Comparison of ENCODE assay signal across 21 cellular contexts in genomic region chr2:179354296-179354695, GRCh38.
DNase-seq lines count a peak whose midpoint lies in the region; ATAC-seq and TF ChIP-seq lines count a peak whose summit lies in the region.
"Had no signal": no experiment of that assay in that cellular context is flagged by ENCODE, and none has a peak within 500 bp of the region (broad histone marks: within the 10 kb centered on the region; RNA-seq: fewer than 3 reads in every experiment).

No MANE protein-coding gene starts in this region.

- no peak overlapping the region for H3K4ac ChIP-seq in H9 (ENCODE audit: low read depth, low read length)

- H3K18ac ChIP-seq in H9 (ENCODE audit: insufficient read length, low read depth, low read length), result no peak overlapping the region

- no peak overlapping the region for H3K27ac ChIP-seq in H9 (ENCODE audit: insufficient read length, low read depth, low read length)
- H3K27ac ChIP-seq: BLaER1 had no signal

- peaks cover 5 to 10% of the 10 kb centered on the region in 2 experiments for H3K4me1 Mint-ChIP-seq in H9
- no peaks in the 10 kb centered on the region for H3K4me1 Mint-ChIP-seq in activated CD8-positive, alpha-beta T cell treated with anti-CD3 and anti-CD28 coated beads, Interleukin-2, amount 10 ng/mL, durations not matched to agents 7 days and 5 days (ENCODE audit: low read depth)
- H3K4me1 Mint-ChIP-seq: CD4-positive, alpha-beta memory T cell; CD4-positive, CD25-positive, alpha-beta regulatory T cell; CD8-positive, alpha-beta memory T cell had no signal

- no peak for TF ChIP-seq CTCF in H9 (conservative IDR thresholded peaks at IDR 0.05)

- no peak overlapping the region for H3K14ac ChIP-seq in H9 (ENCODE audit: insufficient read depth, low read length)

- H3K79me2 ChIP-seq in H9 (ENCODE audit: insufficient read depth, low read length), result no peaks in the 10 kb centered on the region

- peak overlapping the region in 2 of 3 experiments; percentile 41 to 47; a peak in 2 of 7 replicates for H3K27ac Mint-ChIP-seq in H9
- H3K27ac Mint-ChIP-seq in activated CD8-positive, alpha-beta T cell treated with anti-CD3 and anti-CD28 coated beads, Interleukin-2, amount 10 ng/mL, durations not matched to agents 7 days and 5 days, result no peak overlapping the region
- H3K27ac Mint-ChIP-seq: CD14-positive monocyte; CD4-positive, alpha-beta memory T cell; CD4-positive, CD25-positive, alpha-beta regulatory T cell; CD8-positive, alpha-beta memory T cell had no signal

- no peak overlapping the region for H4K5ac ChIP-seq in H9 (ENCODE audit: insufficient read length, low read depth, low read length)

- H3K9me3 Mint-ChIP-seq in H9, result no peaks in the 10 kb centered on the region
- no peaks in the 10 kb centered on the region for H3K9me3 Mint-ChIP-seq in activated CD8-positive, alpha-beta T cell treated with anti-CD3 and anti-CD28 coated beads, Interleukin-2, amount 10 ng/mL, durations not matched to agents 7 days and 5 days (ENCODE audit: insufficient read depth)

- H2BK12ac ChIP-seq in H9 (ENCODE audit: insufficient read length, low read depth, low read length), result no peak overlapping the region

- DNase-seq in H9 (no peak), fibroblast of peridontal ligament (ENCODE audit: extremely low read depth) (peak; percentile 18)
- no peak for DNase-seq in activated CD8-positive, alpha-beta T cell treated with anti-CD3 and anti-CD28 coated beads, Interleukin-2, amount 10 ng/mL, durations not matched to agents 7 days and 5 days
- DNase-seq: 8988T; BE2C; C1 segment of cervical spinal cord; CD4-positive, alpha-beta memory T cell; CD8-positive, alpha-beta memory T cell; COR-L47; DMS 273 treated with DMSO at 0.1 percent for 48 hours; DMS153; DMS79; DND-41; EL; GDM1 had no signal

- H2AFZ ChIP-seq in H9 (ENCODE audit: low read length), result no peak overlapping the region

- no peak overlapping the region for H2BK120ac ChIP-seq in H9 (ENCODE audit: low read depth, low read length, poor library complexity, severe bottlenecking)

- H3K4me1 ChIP-seq in H9 (ENCODE audit: insufficient read depth, low read length), result no peaks in the 10 kb centered on the region
- H3K4me1 ChIP-seq: BE2C had no signal

- H2BK20ac ChIP-seq in H9 (ENCODE audit: low read depth, low read length, poor library complexity, severe bottlenecking), result no peak overlapping the region

- H4K8ac ChIP-seq in H9 (replicated peaks; ENCODE audit: insufficient read length, low read depth, low read length), result no peak overlapping the region

- POLR2A ChIA-PET in activated CD8-positive, alpha-beta T cell treated with anti-CD3 and anti-CD28 coated beads, Interleukin-2, amount 10 ng/mL, durations not matched to agents 7 days and 5 days (lab: Charles Lee), result no interaction called here

- no peak overlapping the region for H3T11ph ChIP-seq in H9 (ENCODE audit: low read length)

- no peaks in the 10 kb centered on the region for H3K79me1 ChIP-seq in H9 (ENCODE audit: insufficient read depth, low read depth, low read length, poor library complexity, severe bottlenecking)

- H3K23ac ChIP-seq in H9 (ENCODE audit: insufficient read length, low read depth, low read length), result no peak overlapping the region

- no peak overlapping the region for H2BK15ac ChIP-seq in H9 (ENCODE audit: low read depth, low read length)

- H3K4me3 Mint-ChIP-seq in H9, result no peak overlapping the region
- H3K4me3 Mint-ChIP-seq in activated CD8-positive, alpha-beta T cell treated with anti-CD3 and anti-CD28 coated beads, Interleukin-2, amount 10 ng/mL, durations not matched to agents 7 days and 5 days, result no peak overlapping the region
- H3K4me3 Mint-ChIP-seq: CD14-positive monocyte; CD4-positive, alpha-beta memory T cell; CD4-positive, CD25-positive, alpha-beta regulatory T cell; CD8-positive, alpha-beta memory T cell had no signal

- CTCF ChIA-PET in activated CD8-positive, alpha-beta T cell treated with anti-CD3 and anti-CD28 coated beads, Interleukin-2, amount 10 ng/mL, durations not matched to agents 7 days and 5 days (lab: Charles Lee), result no interaction called here

- H4K20me1 ChIP-seq in H9 (ENCODE audit: control insufficient read depth, insufficient read depth, insufficient read length), result no peaks in the 10 kb centered on the region
- H4K20me1 ChIP-seq: BLaER1 had no signal

- no peak overlapping the region for H3K56ac ChIP-seq in H9 (ENCODE audit: insufficient read length, low read depth, low read length)

- no peaks in the 10 kb centered on the region for H3K27me3 ChIP-seq in H9 (ENCODE audit: insufficient read depth, low read length)
- H3K27me3 ChIP-seq: BE2C, BLaER1 had no signal

- WGBS in H9 (ENCODE audit: extremely low coverage, insufficient read length, low lambda C conversion rate), result no CpG with 5 or more reads among the region's 4 CpGs

- no peak overlapping the region for H3K9ac ChIP-seq in H9 (ENCODE audit: extremely low read depth, insufficient read length, low read length)
- H3K9ac ChIP-seq: BLaER1 had no signal

- H2AK5ac ChIP-seq in H9 (ENCODE audit: insufficient read length, low read length), result no peak overlapping the region

- H3K36me3 Mint-ChIP-seq in H9 (ENCODE audit: insufficient read depth in 1 of 3, low read depth in 3 of 3), result no peaks in the 10 kb centered on the region
- no peaks in the 10 kb centered on the region for H3K36me3 Mint-ChIP-seq in activated CD8-positive, alpha-beta T cell treated with anti-CD3 and anti-CD28 coated beads, Interleukin-2, amount 10 ng/mL, durations not matched to agents 7 days and 5 days (ENCODE audit: low read depth)
- H3K36me3 Mint-ChIP-seq: CD14-positive monocyte; CD4-positive, alpha-beta memory T cell; CD4-positive, CD25-positive, alpha-beta regulatory T cell; CD8-positive, alpha-beta memory T cell had no signal

- no peak overlapping the region for H4K91ac ChIP-seq in H9 (ENCODE audit: insufficient read length, low read depth, low read length)

- H2BK5ac ChIP-seq in H9 (ENCODE audit: insufficient read length, low read length), result no peak overlapping the region

- no peaks in the 10 kb centered on the region for H3K23me2 ChIP-seq in H9 (ENCODE audit: insufficient read length, low read depth, low read length, poor library complexity, severe bottlenecking)

- H3K4me2 ChIP-seq in H9 (ENCODE audit: insufficient read depth, insufficient read length, low read length), result no peak overlapping the region
- H3K4me2 ChIP-seq: BLaER1 had no signal

- H3K27me3 Mint-ChIP-seq in H9 (ENCODE audit: low read depth), result no peaks in the 10 kb centered on the region
- no peaks in the 10 kb centered on the region for H3K27me3 Mint-ChIP-seq in activated CD8-positive, alpha-beta T cell treated with anti-CD3 and anti-CD28 coated beads, Interleukin-2, amount 10 ng/mL, durations not matched to agents 7 days and 5 days (ENCODE audit: low read depth)

- H3K9me3 ChIP-seq in H9 (ENCODE audit: control insufficient read depth, low read depth, low read length), result no peaks in the 10 kb centered on the region
- H3K9me3 ChIP-seq: BE2C, BLaER1 had no signal

- ATAC-seq in HG02981 (IDR thresholded peaks at IDR 0.05; ENCODE audit: unreplicated experiment) (no peak), GM21717 (IDR thresholded peaks at IDR 0.05; ENCODE audit: unreplicated experiment) (no peak)
- no peak for ATAC-seq in activated CD8-positive, alpha-beta T cell treated with anti-CD3 and anti-CD28 coated beads, Interleukin-2, amount 10 ng/mL, durations not matched to agents 7 days and 5 days
- ATAC-seq: GM12878 had no signal
